Comparison of ENCODE assay signal across 8 cellular contexts in genomic region chr19:49017041-49017665, GRCh38. TPM values are rescaled to one million over a fixed set of nuclear protein-coding genes. Genes with fewer than 3 reads are reported as not detected.
A peak's percentile ranks its signal among the peaks of the same experiment; 100 is the strongest.
DNase-seq lines count a peak whose midpoint lies in the region; ATAC-seq and TF ChIP-seq lines count a peak whose summit lies in the region.

Gene LHB (minus strand): TSS chr19:49017091. CDS start chr19:49017081, 10 bp downstream.

- peaks cover 10% of the 10 kb centered on the region for H3K4me1 ChIP-seq in adipocyte (ENCODE audit: control insufficient read depth, insufficient read depth, low read length)
- peaks cover 0 to 18% (median 0%) of the 10 kb centered on the region in 4 donors for H3K4me1 ChIP-seq in right lobe of liver
- peaks cover 0 to 26% (median 19%) of the 10 kb centered on the region in 4 donors for H3K4me1 ChIP-seq in tibial nerve

- CTCF ChIA-PET in activated naive CD4-positive, alpha-beta T cell treated with anti-CD3 and anti-CD28 coated beads, Interleukin-2, amount 10 ng/mL, durations not matched to agents 7 days and 5 days (lab: Charles Lee), result interaction anchor here (0.9 to 1.5 kb wide), 5 partner anchors 8 to 182 kb away, joined by 3 to 6 read pairs (median 4); no protein-coding TSS in a partner anchor

- H3K4me3 Mint-ChIP-seq in activated naive CD4-positive, alpha-beta T cell treated with anti-CD3 and anti-CD28 coated beads, Interleukin-2, amount 10 ng/mL, durations not matched to agents 7 days and 5 days, result peak within 1 kb of the TSS; percentile 78

- H3K9ac ChIP-seq in adipocyte (ENCODE audit: low read length), result peak within 1 kb of the TSS; percentile 51

- TF ChIP-seq POLR2A in right lobe of liver (IDR thresholded peaks at IDR 0.05), result no peak
- TF ChIP-seq POLR2A in tibial nerve (IDR thresholded peaks at IDR 0.05), result no peak

- no peaks in the 10 kb centered on the region for H3K9me3 Mint-ChIP-seq in activated naive CD4-positive, alpha-beta T cell treated with anti-CD3 and anti-CD28 coated beads, Interleukin-2, amount 10 ng/mL, durations not matched to agents 7 days and 5 days
- no peaks in the 10 kb centered on the region for H3K9me3 Mint-ChIP-seq in activated naive CD4-positive, alpha-beta T cell treated with anti-CD3 and anti-CD28 coated beads, Interleukin-2, amount 50 U/mL, for 72 hours

- H3K27ac ChIP-seq in right lobe of liver (no peak within 1 kb of the TSS), tibial nerve (no peak within 1 kb of the TSS)

- peaks cover 13% of the 10 kb centered on the region for H3K27me3 ChIP-seq in adipocyte (replicated peaks; ENCODE audit: control insufficient read depth, insufficient read depth, low read length)
- no peaks in the 10 kb centered on the region for H3K27me3 ChIP-seq in right lobe of liver
- peaks cover 0 to 43% of the 10 kb centered on the region in 2 donors for H3K27me3 ChIP-seq in tibial nerve

- peaks cover 31% of the 10 kb centered on the region for H3K36me3 ChIP-seq in adipocyte (ENCODE audit: control insufficient read depth, insufficient read depth, low read length, severe bottlenecking)
- H3K36me3 ChIP-seq in right lobe of liver, result peaks cover 0 to 4% (median under 1%) of the 10 kb centered on the region in 4 donors
- H3K36me3 ChIP-seq in tibial nerve, result peaks cover 0 to 45% (median 4%) of the 10 kb centered on the region in 3 donors

- WGBS in right lobe of liver (ENCODE audit: insufficient coverage, low coverage, low lambda C conversion rate, missing lambda C conversion rate), result 50% methylated on average over 5 of the region's 17 CpGs
- WGBS in tibial nerve, 2 donors, result 71 to 82% methylated on average over 12 to 17 of the region's 17 CpGs

- peaks cover 10% of the 10 kb centered on the region for H3K36me3 Mint-ChIP-seq in activated naive CD4-positive, alpha-beta T cell treated with anti-CD3 and anti-CD28 coated beads, Interleukin-2, amount 10 ng/mL, durations not matched to agents 7 days and 5 days
- H3K36me3 Mint-ChIP-seq in activated naive CD4-positive, alpha-beta T cell treated with anti-CD3 and anti-CD28 coated beads, Interleukin-2, amount 50 U/mL, for 72 hours, result no peaks in the 10 kb centered on the region

- H3K4me3 ChIP-seq in adipocyte (ENCODE audit: low read length) (peak within 1 kb of the TSS; percentile 69), right lobe of liver (peak within 1 kb of the TSS; percentile 30 to 39 (median 36)), tibial nerve (peak within 1 kb of the TSS; percentile 6 to 56 (median 44))

- peaks cover 32% of the 10 kb centered on the region for H3K4me1 Mint-ChIP-seq in activated naive CD4-positive, alpha-beta T cell treated with anti-CD3 and anti-CD28 coated beads, Interleukin-2, amount 10 ng/mL, durations not matched to agents 7 days and 5 days

- peaks cover 39% of the 10 kb centered on the region for H3K27me3 Mint-ChIP-seq in activated naive CD4-positive, alpha-beta T cell treated with anti-CD3 and anti-CD28 coated beads, Interleukin-2, amount 10 ng/mL, durations not matched to agents 7 days and 5 days

- no peak for TF ChIP-seq EP300 in tibial nerve (IDR thresholded peaks at IDR 0.05)

- H3K9me3 ChIP-seq in adipocyte (ENCODE audit: control insufficient read depth, low read length), result no peaks in the 10 kb centered on the region
- H3K9me3 ChIP-seq in right lobe of liver, result no peaks in the 10 kb centered on the region
- H3K9me3 ChIP-seq in tibial nerve, result no peaks in the 10 kb centered on the region

- intact Hi-C loops in right lobe of liver (cut with DNase I), result no loop called here

- no peak for DNase-seq in activated naive CD4-positive, alpha-beta T cell treated with anti-CD3 and anti-CD28 coated beads, Interleukin-2, amount 10 ng/mL, durations not matched to agents 7 days and 5 days
- DNase-seq in activated naive CD4-positive, alpha-beta T cell treated with anti-CD3 and anti-CD28 coated beads, Interleukin-2, amount 50 U/mL, for 72 hours (ENCODE audit: low spot score in 2 of 2), result no peak
- no peak for DNase-seq in adipocyte (ENCODE audit: low read depth)
- DNase-seq in right lobe of liver, result no peak
- DNase-seq in tibial nerve (ENCODE audit: low spot score in 2 of 2), result no peak
- no peak for DNase-seq in NCI-H2081 (lab: John Stamatoyannopoulos, UW)
- DNase-seq in nucleus accumbens (lab: John Stamatoyannopoulos, UW), result no peak

- no peak within 1 kb of the TSS for H3K27ac Mint-ChIP-seq in activated naive CD4-positive, alpha-beta T cell treated with anti-CD3 and anti-CD28 coated beads, Interleukin-2, amount 10 ng/mL, durations not matched to agents 7 days and 5 days
- H3K27ac Mint-ChIP-seq in activated naive CD4-positive, alpha-beta T cell treated with anti-CD3 and anti-CD28 coated beads, Interleukin-2, amount 50 U/mL, for 72 hours, result no peak within 1 kb of the TSS

- TF ChIP-seq CTCF in right lobe of liver (IDR thresholded peaks at IDR 0.05) (no peak), tibial nerve (IDR thresholded peaks at IDR 0.05) (no peak)

- no peak for ATAC-seq in activated naive CD4-positive, alpha-beta T cell treated with anti-CD3 and anti-CD28 coated beads, Interleukin-2, amount 50 U/mL, for 72 hours
- ATAC-seq in right lobe of liver, result no peak
- no peak for ATAC-seq in HG03565 (IDR thresholded peaks at IDR 0.05; ENCODE audit: unreplicated experiment)

RNA-seq across cellular contexts. Expression of gene LHB, which starts in this region (rescaled TPM):
- not detected for total RNA-seq in activated naive CD4-positive, alpha-beta T cell treated with anti-CD3 and anti-CD28 coated beads, Interleukin-2, amount 50 U/mL, for 72 hours
- total RNA-seq in right lobe of liver (not detected), tibial nerve (1 to 10 TPM in 1 of 4 donors, not detected in 3; 2.6 TPM)
